In the genomic region with DNA sequence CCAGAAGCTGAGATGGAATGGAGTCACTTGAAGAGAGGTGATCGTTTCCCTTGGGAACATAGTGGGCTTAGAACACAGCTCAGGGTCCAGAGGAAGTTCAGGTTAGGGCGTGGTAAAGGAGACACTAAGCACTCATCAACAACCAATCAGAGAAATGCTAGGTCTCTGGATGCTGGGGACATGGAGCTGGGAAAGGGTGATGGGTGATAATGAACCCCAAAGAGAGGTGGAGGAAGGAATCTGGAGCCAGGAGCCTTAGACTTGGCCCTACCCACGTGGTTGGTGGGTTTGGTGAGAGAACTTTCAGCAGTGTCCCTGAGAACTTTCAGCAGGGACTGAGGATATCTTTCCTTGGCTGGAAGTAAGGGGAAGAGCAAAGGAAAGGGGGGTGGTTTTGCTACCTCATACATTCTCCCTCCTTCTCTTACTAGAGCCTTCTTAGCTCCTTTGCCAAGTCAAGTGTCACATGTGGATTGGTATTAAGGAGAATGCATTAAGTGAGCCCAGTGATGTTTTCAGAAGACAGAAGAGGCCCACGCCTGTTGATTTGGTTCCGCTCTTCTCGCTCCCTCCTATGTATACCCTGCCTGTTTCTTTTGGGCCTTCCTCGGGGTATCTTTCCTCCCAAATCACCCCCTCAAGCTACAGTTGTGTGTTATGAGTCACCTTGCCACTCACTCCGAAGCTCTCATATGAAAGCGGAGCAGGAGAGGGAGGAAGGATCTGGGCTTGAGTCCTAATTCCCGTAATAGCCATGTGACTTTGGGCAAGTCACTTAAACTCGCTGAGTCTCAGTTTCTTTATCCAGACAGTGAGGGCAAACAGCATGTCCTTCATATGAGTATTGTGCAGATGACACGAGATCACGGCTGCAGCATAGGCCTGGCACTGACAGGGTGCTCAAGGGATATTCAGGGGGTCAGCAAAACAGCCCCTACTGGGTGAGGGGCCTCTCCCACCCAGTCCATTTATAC, we compare ENCODE assay signal across 9 cellular contexts.
DNase-seq lines count a peak whose midpoint lies in the region; ATAC-seq and TF ChIP-seq lines count a peak whose summit lies in the region.
"Had no signal": no experiment of that assay in that cellular context is flagged by ENCODE, and none has a peak within 500 bp of the region (broad histone marks: within the 10 kb centered on the region; RNA-seq: fewer than 3 reads in every experiment).

No MANE protein-coding gene starts in this region.

- H3K4me3 Mint-ChIP-seq in activated CD8-positive, alpha-beta memory T cell treated with anti-CD3 and anti-CD28 coated beads, Interleukin-2, amount 10 ng/mL, durations not matched to agents 7 days and 5 days, result no peak overlapping the region

- H3K4me3 ChIP-seq in choroid plexus epithelial cell (ENCODE audit: low read depth, low read length) (no peak overlapping the region), mesodermal cell (ENCODE audit: extremely low read depth, insufficient read depth, low read length, poor library complexity, severe bottlenecking) (no peak overlapping the region), urinary bladder (ENCODE audit: low read depth, low read length) (peak overlapping the region; percentile 87)
- H3K4me3 ChIP-seq: SJCRH30 had no signal

- 89 to 100% methylated on average over 2 to 6 of the region's 13 CpGs for WGBS in mesodermal cell (ENCODE audit: insufficient coverage in 2 of 2), 2 experiments
- 52% methylated on average over 13 of the region's 13 CpGs for WGBS in urinary bladder

- H3K9me3 ChIP-seq in mesodermal cell (ENCODE audit: control insufficient read depth, low read length), result no peaks in the 10 kb centered on the region
- H3K9me3 ChIP-seq: SJCRH30 had no signal

- ATAC-seq in activated CD8-positive, alpha-beta memory T cell treated with anti-CD3 and anti-CD28 coated beads, Interleukin-2, amount 10 ng/mL, durations not matched to agents 7 days and 5 days, result no peak

- H3K4me1 Mint-ChIP-seq in activated CD8-positive, alpha-beta memory T cell treated with anti-CD3 and anti-CD28 coated beads, Interleukin-2, amount 10 ng/mL, durations not matched to agents 7 days and 5 days, result peaks cover 57% of the 10 kb centered on the region

- no peaks in the 10 kb centered on the region for H3K9me3 Mint-ChIP-seq in activated CD8-positive, alpha-beta memory T cell treated with anti-CD3 and anti-CD28 coated beads, Interleukin-2, amount 10 ng/mL, durations not matched to agents 7 days and 5 days (ENCODE audit: low read depth)

- peaks cover 28% of the 10 kb centered on the region for H3K36me3 Mint-ChIP-seq in activated CD8-positive, alpha-beta memory T cell treated with anti-CD3 and anti-CD28 coated beads, Interleukin-2, amount 10 ng/mL, durations not matched to agents 7 days and 5 days

- CTCF ChIA-PET in activated CD8-positive, alpha-beta memory T cell treated with anti-CD3 and anti-CD28 coated beads, Interleukin-2, amount 10 ng/mL, durations not matched to agents 7 days and 5 days (lab: Charles Lee), result interaction anchor here (1.2 to 12.5 kb wide), 5 partner anchors 29 to 65 kb away, joined by 3 to 261 read pairs (median 3); a partner anchor contains a TSS

- H3K27me3 Mint-ChIP-seq in activated CD8-positive, alpha-beta memory T cell treated with anti-CD3 and anti-CD28 coated beads, Interleukin-2, amount 10 ng/mL, durations not matched to agents 7 days and 5 days, result no peaks in the 10 kb centered on the region

- H3K27ac Mint-ChIP-seq in activated CD8-positive, alpha-beta memory T cell treated with anti-CD3 and anti-CD28 coated beads, Interleukin-2, amount 10 ng/mL, durations not matched to agents 7 days and 5 days, result peak overlapping the region; percentile 72

- peak overlapping the region; percentile 98 for H3K27ac ChIP-seq in mesodermal cell (ENCODE audit: low read depth, low read length, severe bottlenecking)
- H3K27ac ChIP-seq in urinary bladder (ENCODE audit: low read depth), result peak overlapping the region; percentile 41
- H3K27ac ChIP-seq: SJCRH30 had no signal

- peaks cover 11% of the 10 kb centered on the region for H3K36me3 ChIP-seq in mesodermal cell (ENCODE audit: control insufficient read depth, insufficient read depth, low read length)
- H3K36me3 ChIP-seq in urinary bladder (ENCODE audit: insufficient read depth), result peaks cover 5% of the 10 kb centered on the region
- H3K36me3 ChIP-seq: SJCRH30 had no signal

- DNase-seq in activated CD8-positive, alpha-beta memory T cell treated with anti-CD3 and anti-CD28 coated beads, Interleukin-2, amount 10 ng/mL, durations not matched to agents 7 days and 5 days, result no peak
- DNase-seq in activated CD8-positive, alpha-beta memory T cell treated with anti-CD3 and anti-CD28 coated beads, Interleukin-2, amount 50 U/mL, for 48 hours, result no peak
- peak; percentile 72 for DNase-seq in choroid plexus epithelial cell (ENCODE audit: low read depth)
- no peak for DNase-seq in NCI-H345 treated with DMSO at 0.1 percent for 48 hours (lab: John Stamatoyannopoulos, UW; ENCODE audit: unreplicated experiment)
- DNase-seq in inferior parietal cortex (ENCODE audit: extremely low spot score), result no peak
- no peak for DNase-seq in NCI-H1417 treated with DMSO at 0.1 percent for 48 hours (lab: John Stamatoyannopoulos, UW)
- DNase-seq: SJCRH30 had no signal

- H3K4me1 ChIP-seq in mesodermal cell (ENCODE audit: control insufficient read depth, insufficient read depth, low read length, poor library complexity, severe bottlenecking), result peaks cover 13% of the 10 kb centered on the region
- no peaks in the 10 kb centered on the region for H3K4me1 ChIP-seq in urinary bladder (ENCODE audit: insufficient read depth)

- TF ChIP-seq CTCF in choroid plexus epithelial cell (conservative IDR thresholded peaks at IDR 0.05; ENCODE audit: low read depth, low read length), result no peak
